1 cellular context compared by ENCODE assay signal in the genomic region with DNA sequence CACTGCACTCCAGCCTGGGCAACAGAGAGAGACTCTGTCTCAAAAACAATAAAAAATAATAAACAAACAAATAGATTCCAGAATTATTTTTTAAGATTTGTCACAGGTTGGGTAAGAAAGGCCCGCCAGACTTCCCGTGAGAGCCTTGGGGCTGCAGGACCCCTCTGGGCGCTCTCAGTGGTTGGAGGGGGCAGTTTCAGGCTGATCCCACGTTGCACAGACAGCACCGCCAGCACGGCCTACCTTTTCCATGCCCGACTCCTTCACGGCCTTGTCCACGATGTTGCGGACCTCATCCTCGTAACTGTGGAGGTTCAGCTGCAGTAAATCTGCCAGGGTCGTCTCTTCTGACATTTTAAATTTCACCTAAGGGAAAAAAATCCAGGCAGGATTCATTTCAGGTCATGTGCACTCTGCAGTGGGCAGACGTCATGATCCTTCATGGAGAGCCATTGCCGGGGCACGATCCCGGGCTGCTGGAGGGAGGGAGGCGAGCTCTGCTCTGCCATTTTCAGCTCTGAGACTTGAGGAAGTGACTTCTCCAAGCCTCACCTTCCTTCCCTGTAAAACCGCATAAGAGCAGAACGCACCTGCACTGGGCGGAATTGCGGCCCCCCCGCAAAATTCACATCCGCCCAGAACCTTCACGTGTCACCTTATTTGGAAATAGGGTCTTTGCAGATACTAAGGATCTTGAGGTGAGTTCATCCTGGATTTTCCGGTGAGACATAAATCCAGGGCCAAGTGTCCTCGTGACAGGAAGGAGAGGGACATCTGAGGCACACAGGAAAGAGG.
TF ChIP-seq lines count a peak whose summit lies in the region.

No MANE protein-coding gene starts in this region.

TF ChIP-seq in GM23338, 12 proteins besides CTCF, POLR2A, EP300 and RAD21 (continued from another document):
- TF ChIP-seq, protein P1, sequence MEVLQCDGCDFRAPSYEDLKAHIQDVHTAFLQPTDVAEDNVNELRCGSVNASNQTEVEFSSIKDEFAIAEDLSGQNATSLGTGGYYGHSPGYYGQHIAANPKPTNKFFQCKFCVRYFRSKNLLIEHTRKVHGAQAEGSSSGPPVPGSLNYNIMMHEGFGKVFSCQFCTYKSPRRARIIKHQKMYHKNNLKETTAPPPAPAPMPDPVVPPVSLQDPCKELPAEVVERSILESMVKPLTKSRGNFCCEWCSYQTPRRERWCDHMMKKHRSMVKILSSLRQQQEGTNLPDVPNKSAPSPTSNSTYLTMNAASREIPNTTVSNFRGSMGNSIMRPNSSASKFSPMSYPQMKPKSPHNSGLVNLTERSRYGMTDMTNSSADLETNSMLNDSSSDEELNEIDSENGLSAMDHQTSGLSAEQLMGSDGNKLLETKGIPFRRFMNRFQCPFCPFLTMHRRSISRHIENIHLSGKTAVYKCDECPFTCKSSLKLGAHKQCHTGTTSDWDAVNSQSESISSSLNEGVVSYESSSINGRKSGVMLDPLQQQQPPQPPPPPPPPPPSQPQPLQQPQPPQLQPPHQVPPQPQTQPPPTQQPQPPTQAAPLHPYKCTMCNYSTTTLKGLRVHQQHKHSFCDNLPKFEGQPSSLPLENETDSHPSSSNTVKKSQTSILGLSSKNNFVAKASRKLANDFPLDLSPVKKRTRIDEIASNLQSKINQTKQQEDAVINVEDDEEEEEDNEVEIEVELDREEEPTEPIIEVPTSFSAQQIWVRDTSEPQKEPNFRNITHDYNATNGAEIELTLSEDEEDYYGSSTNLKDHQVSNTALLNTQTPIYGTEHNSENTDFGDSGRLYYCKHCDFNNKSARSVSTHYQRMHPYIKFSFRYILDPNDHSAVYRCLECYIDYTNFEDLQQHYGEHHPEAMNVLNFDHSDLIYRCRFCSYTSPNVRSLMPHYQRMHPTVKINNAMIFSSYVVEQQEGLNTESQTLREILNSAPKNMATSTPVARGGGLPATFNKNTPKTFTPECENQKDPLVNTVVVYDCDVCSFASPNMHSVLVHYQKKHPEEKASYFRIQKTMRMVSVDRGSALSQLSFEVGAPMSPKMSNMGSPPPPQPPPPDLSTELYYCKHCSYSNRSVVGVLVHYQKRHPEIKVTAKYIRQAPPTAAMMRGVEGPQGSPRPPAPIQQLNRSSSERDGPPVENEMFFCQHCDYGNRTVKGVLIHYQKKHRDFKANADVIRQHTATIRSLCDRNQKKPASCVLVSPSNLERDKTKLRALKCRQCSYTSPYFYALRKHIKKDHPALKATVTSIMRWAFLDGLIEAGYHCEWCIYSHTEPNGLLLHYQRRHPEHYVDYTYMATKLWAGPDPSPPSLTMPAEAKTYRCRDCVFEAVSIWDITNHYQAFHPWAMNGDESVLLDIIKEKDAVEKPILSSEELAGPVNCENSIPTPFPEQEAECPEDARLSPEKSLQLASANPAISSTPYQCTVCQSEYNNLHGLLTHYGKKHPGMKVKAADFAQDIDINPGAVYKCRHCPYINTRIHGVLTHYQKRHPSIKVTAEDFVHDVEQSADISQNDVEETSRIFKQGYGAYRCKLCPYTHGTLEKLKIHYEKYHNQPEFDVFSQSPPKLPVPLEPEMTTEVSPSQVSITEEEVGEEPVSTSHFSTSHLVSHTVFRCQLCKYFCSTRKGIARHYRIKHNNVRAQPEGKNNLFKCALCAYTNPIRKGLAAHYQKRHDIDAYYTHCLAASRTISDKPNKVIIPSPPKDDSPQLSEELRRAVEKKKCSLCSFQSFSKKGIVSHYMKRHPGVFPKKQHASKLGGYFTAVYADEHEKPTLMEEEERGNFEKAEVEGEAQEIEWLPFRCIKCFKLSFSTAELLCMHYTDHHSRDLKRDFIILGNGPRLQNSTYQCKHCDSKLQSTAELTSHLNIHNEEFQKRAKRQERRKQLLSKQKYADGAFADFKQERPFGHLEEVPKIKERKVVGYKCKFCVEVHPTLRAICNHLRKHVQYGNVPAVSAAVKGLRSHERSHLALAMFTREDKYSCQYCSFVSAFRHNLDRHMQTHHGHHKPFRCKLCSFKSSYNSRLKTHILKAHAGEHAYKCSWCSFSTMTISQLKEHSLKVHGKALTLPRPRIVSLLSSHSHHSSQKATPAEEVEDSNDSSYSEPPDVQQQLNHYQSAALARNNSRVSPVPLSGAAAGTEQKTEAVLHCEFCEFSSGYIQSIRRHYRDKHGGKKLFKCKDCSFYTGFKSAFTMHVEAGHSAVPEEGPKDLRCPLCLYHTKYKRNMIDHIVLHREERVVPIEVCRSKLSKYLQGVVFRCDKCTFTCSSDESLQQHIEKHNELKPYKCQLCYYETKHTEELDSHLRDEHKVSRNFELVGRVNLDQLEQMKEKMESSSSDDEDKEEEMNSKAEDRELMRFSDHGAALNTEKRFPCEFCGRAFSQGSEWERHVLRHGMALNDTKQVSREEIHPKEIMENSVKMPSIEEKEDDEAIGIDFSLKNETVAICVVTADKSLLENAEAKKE (CRISPR knock-in tag; IDR thresholded peaks at IDR 0.05), result no peak
- no peak for TF ChIP-seq NANOG (IDR thresholded peaks at IDR 0.05; ENCODE audit: borderline replicate concordance)
TF ChIP-seq in GM23338: peak in this region for 0.
